10 cellular contexts compared by ENCODE assay signal in the genomic region with DNA sequence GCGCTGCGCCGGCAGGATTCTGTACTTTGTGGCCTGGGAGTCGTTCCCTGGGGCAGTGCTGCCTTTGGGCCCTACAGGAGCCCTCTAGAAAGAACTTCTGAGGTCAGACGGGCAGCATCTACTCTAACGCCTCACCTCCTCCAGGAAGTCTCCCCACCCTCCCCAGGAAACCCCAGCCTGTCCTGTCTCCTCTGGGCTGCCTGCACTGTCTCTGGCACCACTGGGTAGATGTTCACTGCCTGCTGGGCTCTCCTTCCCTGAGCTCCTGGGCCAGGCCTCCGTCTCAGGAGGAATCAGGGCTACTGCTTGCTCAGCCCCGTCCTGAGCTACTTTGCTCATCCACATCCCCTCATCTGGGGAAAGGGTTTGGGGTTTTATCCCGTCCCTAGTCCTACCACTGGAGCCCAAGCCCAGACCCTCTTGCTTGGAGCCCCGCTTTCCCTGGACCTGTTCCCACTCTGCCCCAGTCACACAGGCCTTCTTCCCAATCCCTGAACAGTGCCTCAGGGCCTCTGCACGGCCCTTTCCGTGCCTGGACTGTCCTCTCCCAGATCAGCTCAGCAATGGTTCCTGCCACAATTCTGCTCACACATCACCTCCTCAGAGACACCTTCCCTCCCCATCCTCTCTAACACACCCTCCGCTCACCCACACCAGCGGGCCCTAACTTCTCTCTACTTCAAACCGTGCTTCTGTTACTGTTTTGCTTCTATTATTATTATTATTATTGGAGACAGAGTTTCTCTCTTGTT. TPM values are rescaled to one million over a fixed set of nuclear protein-coding genes. Genes with fewer than 3 reads are reported as not detected.
DNase-seq lines count a peak whose midpoint lies in the region; ATAC-seq and TF ChIP-seq lines count a peak whose summit lies in the region.
"Had no signal": no experiment of that assay in that cellular context is flagged by ENCODE, and none has a peak within 500 bp of the region (broad histone marks: within the 10 kb centered on the region; RNA-seq: fewer than 3 reads in every experiment).

No MANE protein-coding gene starts in this region.

- H3K27me3 Mint-ChIP-seq in natural killer cell treated with Interleukin-12 subunit alpha and Interleukin-12 subunit beta and Interleukin-15 and Interleukin-18, amount 100 ng/mL, for 72 hours: peaks cover 0 to 10% of the 10 kb centered on the region in 2 donors
- H3K27me3 Mint-ChIP-seq in chondrocyte (ENCODE audit: low read depth): no peaks in the 10 kb centered on the region

- H3K27ac ChIP-seq in right atrium auricular region (peak overlapping the region; percentile 71 to 84), caudate nucleus (ENCODE audit: low read depth, low read length) (peak overlapping the region; percentile 98), vagina (peak overlapping the region; percentile 88)

- no peak for DNase-seq in right atrium auricular region (ENCODE audit: low spot score)
- no peak for DNase-seq in cardiac septum (ENCODE audit: low spot score)
- DNase-seq in caudate nucleus (lab: John Stamatoyannopoulos, UW): no peak
- DNase-seq in natural killer cell treated with Interleukin-12 subunit alpha and Interleukin-12 subunit beta and Interleukin-15 and Interleukin-18, amount 100 ng/mL, for 72 hours (ENCODE audit: low spot score): no peak
- no peak for DNase-seq in vagina (ENCODE audit: extremely low spot score in 2 of 2)
- no peak for DNase-seq in NCI-H774 (lab: John Stamatoyannopoulos, UW)
- no peak for DNase-seq in chondrocyte (ENCODE audit: low spot score)
- DNase-seq in iPS-NIHi11 (ENCODE audit: low spot score): no peak

- H3K9me3 ChIP-seq in right atrium auricular region (no peaks in the 10 kb centered on the region), vagina (no peaks in the 10 kb centered on the region)

- peak overlapping the region; percentile 14 to 27 for H3K27ac Mint-ChIP-seq in natural killer cell treated with Interleukin-12 subunit alpha and Interleukin-12 subunit beta and Interleukin-15 and Interleukin-18, amount 100 ng/mL, for 72 hours
- no peak overlapping the region for H3K27ac Mint-ChIP-seq in chondrocyte (ENCODE audit: unreplicated experiment)

- H3K27me3 ChIP-seq in right atrium auricular region: no peaks in the 10 kb centered on the region
- no peaks in the 10 kb centered on the region for H3K27me3 ChIP-seq in vagina

- H3K4me3 Mint-ChIP-seq in natural killer cell treated with Interleukin-12 subunit alpha and Interleukin-12 subunit beta and Interleukin-15 and Interleukin-18, amount 100 ng/mL, for 72 hours: peak overlapping the region; percentile 75
- H3K4me3 Mint-ChIP-seq in chondrocyte (ENCODE audit: unreplicated experiment): no peak overlapping the region

- TF ChIP-seq CTCF in right atrium auricular region (IDR thresholded peaks at IDR 0.05) (no peak), vagina (IDR thresholded peaks at IDR 0.05) (no peak), chondrocyte (IDR thresholded peaks at IDR 0.05) (no peak)

- peak overlapping the region in 1 of 2 donors; percentile 49 for H3K4me3 ChIP-seq in right atrium auricular region
- H3K4me3 ChIP-seq in vagina: peak overlapping the region; percentile 32 to 50

- H3K36me3 ChIP-seq in right atrium auricular region (no peaks in the 10 kb centered on the region), vagina (no peaks in the 10 kb centered on the region)

- peaks cover 30 to 43% of the 10 kb centered on the region in 2 donors for H3K4me1 Mint-ChIP-seq in natural killer cell treated with Interleukin-12 subunit alpha and Interleukin-12 subunit beta and Interleukin-15 and Interleukin-18, amount 100 ng/mL, for 72 hours (ENCODE audit: low read depth in 2 of 2)
- peaks cover 26% of the 10 kb centered on the region for H3K4me1 Mint-ChIP-seq in chondrocyte (ENCODE audit: low read depth)

- no peak for TF ChIP-seq POLR2A in vagina (IDR thresholded peaks at IDR 0.05)

- intact Hi-C loops in cardiac septum (cut with DNase I): loop anchor here (1.0 to 2.0 kb wide), 3 partner anchors 100 to 266 kb away; a partner anchor contains a TSS
- intact Hi-C loops in vagina (cut with DNase I): loop anchor here (2.0 to 5.0 kb wide), 2 partner anchors 100 to 267 kb away; a partner anchor contains a TSS

- peaks cover 0 to 8% of the 10 kb centered on the region in 2 donors for H3K4me1 ChIP-seq in right atrium auricular region
- peaks cover 33% of the 10 kb centered on the region for H3K4me1 ChIP-seq in vagina

- no peaks in the 10 kb centered on the region for H3K9me3 Mint-ChIP-seq in natural killer cell treated with Interleukin-12 subunit alpha and Interleukin-12 subunit beta and Interleukin-15 and Interleukin-18, amount 100 ng/mL, for 72 hours
- H3K9me3 Mint-ChIP-seq in chondrocyte (ENCODE audit: low read depth): no peaks in the 10 kb centered on the region
- H3K9me3 Mint-ChIP-seq: IgD-negative memory B cell had no signal

- no peak for ATAC-seq in natural killer cell treated with Interleukin-12 subunit alpha and Interleukin-12 subunit beta and Interleukin-15 and Interleukin-18, amount 100 ng/mL, for 72 hours

- H3K36me3 Mint-ChIP-seq in natural killer cell treated with Interleukin-12 subunit alpha and Interleukin-12 subunit beta and Interleukin-15 and Interleukin-18, amount 100 ng/mL, for 72 hours: no peaks in the 10 kb centered on the region
- no peaks in the 10 kb centered on the region for H3K36me3 Mint-ChIP-seq in chondrocyte (ENCODE audit: low read depth)
- H3K36me3 Mint-ChIP-seq: IgD-negative memory B cell had no signal

RNA-seq across cellular contexts. Expression of a gene that starts 11.3 kb away (rescaled TPM):
- not detected for total RNA-seq in right atrium auricular region
- not detected for total RNA-seq in cardiac septum
- total RNA-seq in natural killer cell treated with Interleukin-12 subunit alpha and Interleukin-12 subunit beta and Interleukin-15 and Interleukin-18, amount 100 ng/mL, for 72 hours: not detected
- total RNA-seq in vagina: 0.25 TPM
- not detected in 3 replicates for total RNA-seq in chondrocyte
- total RNA-seq: kidney epithelial cell had no signal
